ENCODE assay signal across 9 cellular contexts in the genomic region with DNA sequence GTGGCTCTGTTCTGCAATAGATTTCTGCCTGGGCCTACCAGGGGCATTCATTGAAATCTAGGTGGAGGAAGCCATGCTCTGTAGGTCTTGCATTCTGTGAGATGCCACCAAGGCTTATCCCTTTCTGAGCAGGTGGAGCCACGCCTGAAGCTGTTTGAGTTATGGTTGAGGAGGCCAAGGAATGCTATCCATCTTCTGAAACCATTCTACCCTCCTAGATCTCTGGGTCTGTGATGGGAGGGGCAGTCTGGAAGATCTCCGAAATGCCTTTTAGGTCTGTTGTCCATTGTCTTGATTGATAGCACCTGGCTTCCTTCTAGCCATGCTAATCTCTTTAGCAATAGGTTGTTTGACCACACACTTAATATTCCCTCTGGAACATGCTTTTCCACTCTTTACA.
"Had no signal": no experiment of that assay in that cellular context is flagged by ENCODE, and none has a peak within 500 bp of the region (broad histone marks: within the 10 kb centered on the region; RNA-seq: fewer than 3 reads in every experiment).

No MANE protein-coding gene starts in this region.

- H3K4me1 ChIP-seq: HAP-1 had no signal

- H3K36me3 ChIP-seq: HAP-1 had no signal

- H3K27ac ChIP-seq: GM23248, HL-60 had no signal

- H3K36me3 Mint-ChIP-seq: IgD-negative memory B cell had no signal

- H3K4me1 Mint-ChIP-seq: IgD-negative memory B cell had no signal

- H3K4me3 ChIP-seq: GM23248, HAP-1 had no signal

- H3K27ac Mint-ChIP-seq: IgD-negative memory B cell had no signal

- H3K9me3 ChIP-seq: HAP-1 had no signal

- H2AFZ ChIP-seq: GM23248 had no signal

- H3K9ac ChIP-seq: GM23248 had no signal

- H3K4me3 Mint-ChIP-seq: IgD-negative memory B cell had no signal

- DNase-seq: GM23248, GOT3, H7, KBM-7 had no signal

- ATAC-seq: HCT116, HepG2 had no signal
